In the genomic region with DNA sequence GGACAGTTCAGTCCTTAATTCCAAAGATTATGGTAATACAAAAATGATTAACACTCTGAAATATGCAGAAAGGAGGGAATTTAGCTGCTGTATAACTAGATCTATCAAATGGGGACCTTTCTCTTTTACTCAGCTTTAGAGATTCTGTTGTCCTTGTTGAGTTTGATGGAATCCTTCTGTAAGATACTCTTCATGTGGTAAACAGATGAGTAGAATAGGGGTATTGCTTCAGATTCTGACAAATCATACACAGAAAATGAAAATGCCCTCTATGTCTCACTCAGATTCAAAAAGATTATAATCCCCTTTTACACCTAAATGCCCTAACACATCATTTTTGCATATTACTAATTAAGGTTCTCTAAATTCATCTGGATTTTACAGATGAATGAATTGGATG, we compare ENCODE assay signal across 1 cellular context.
TF ChIP-seq lines count a peak whose summit lies in the region.

No MANE protein-coding gene starts in this region.

TF ChIP-seq in HCT116, 20 proteins besides CTCF, POLR2A, EP300 and RAD21 (continued from another document):
- no peak for TF ChIP-seq ATF3 (IDR thresholded peaks at IDR 0.05)
- TF ChIP-seq, protein P1, sequence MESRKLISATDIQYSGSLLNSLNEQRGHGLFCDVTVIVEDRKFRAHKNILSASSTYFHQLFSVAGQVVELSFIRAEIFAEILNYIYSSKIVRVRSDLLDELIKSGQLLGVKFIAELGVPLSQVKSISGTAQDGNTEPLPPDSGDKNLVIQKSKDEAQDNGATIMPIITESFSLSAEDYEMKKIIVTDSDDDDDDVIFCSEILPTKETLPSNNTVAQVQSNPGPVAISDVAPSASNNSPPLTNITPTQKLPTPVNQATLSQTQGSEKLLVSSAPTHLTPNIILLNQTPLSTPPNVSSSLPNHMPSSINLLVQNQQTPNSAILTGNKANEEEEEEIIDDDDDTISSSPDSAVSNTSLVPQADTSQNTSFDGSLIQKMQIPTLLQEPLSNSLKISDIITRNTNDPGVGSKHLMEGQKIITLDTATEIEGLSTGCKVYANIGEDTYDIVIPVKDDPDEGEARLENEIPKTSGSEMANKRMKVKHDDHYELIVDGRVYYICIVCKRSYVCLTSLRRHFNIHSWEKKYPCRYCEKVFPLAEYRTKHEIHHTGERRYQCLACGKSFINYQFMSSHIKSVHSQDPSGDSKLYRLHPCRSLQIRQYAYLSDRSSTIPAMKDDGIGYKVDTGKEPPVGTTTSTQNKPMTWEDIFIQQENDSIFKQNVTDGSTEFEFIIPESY (IDR thresholded peaks at IDR 0.05; ENCODE audit: extremely low read depth, insufficient replicate concordance, low read length), result no peak
- no peak for TF ChIP-seq SRF (IDR thresholded peaks at IDR 0.05; ENCODE audit: low read depth)
- no peak for TF ChIP-seq ZNF274 (IDR thresholded peaks at IDR 0.05; ENCODE audit: low read depth, low read length)
- TF ChIP-seq ZFX (IDR thresholded peaks at IDR 0.05), result no peak
- no peak for TF ChIP-seq MAX (IDR thresholded peaks at IDR 0.05)
- no peak for TF ChIP-seq EGR1 (IDR thresholded peaks at IDR 0.05; ENCODE audit: low read depth)
- TF ChIP-seq FOSL1 (IDR thresholded peaks at IDR 0.05; ENCODE audit: low read depth), result no peak
- TF ChIP-seq POLR2AphosphoS5 (IDR thresholded peaks at IDR 0.05; ENCODE audit: low read depth, low read length), result no peak
- TF ChIP-seq SP1 (IDR thresholded peaks at IDR 0.05; ENCODE audit: low read depth), result no peak
- no peak for TF ChIP-seq JUND (IDR thresholded peaks at IDR 0.05)
